ENCODE assay signal across 10 cellular contexts in genomic region chr6:5626727-5627426, GRCh38.
DNase-seq lines count a peak whose midpoint lies in the region; ATAC-seq and TF ChIP-seq lines count a peak whose summit lies in the region.
"Had no signal": no experiment of that assay in that cellular context is flagged by ENCODE, and none has a peak within 500 bp of the region (broad histone marks: within the 10 kb centered on the region; RNA-seq: fewer than 3 reads in every experiment).

No MANE protein-coding gene starts in this region.

- no peak overlapping the region for H3K4ac ChIP-seq in neuronal stem cell (ENCODE audit: low read length)

- H3K14ac ChIP-seq in neuronal stem cell (ENCODE audit: low read length), result no peak overlapping the region

- H4K8ac ChIP-seq in neuronal stem cell (ENCODE audit: low read depth, low read length), result no peak overlapping the region

- no peak overlapping the region for H2BK120ac ChIP-seq in neuronal stem cell (ENCODE audit: low read depth, low read length)

- H3K36me3 ChIP-seq in ovary, result no peaks in the 10 kb centered on the region
- H3K36me3 ChIP-seq in neuronal stem cell (replicated peaks in 1 of 2; ENCODE audit: control insufficient read depth in 2 of 2, insufficient read depth in 2 of 2, low read length in 2 of 2), result no peaks in the 10 kb centered on the region

- peak; percentile 4 for DNase-seq in stimulated activated CD4-positive, alpha-beta T cell treated with anti-CD3 and anti-CD28 coated beads, Interleukin-1b, Interleukin-23, amount 100 ng/mL, for 48 hours
- no peak for DNase-seq in stimulated activated CD4-positive, alpha-beta T cell treated with anti-CD3 and anti-CD28 coated beads, Interleukin-4, amount 100 ng/mL, for 24 hours
- DNase-seq in OCI-M1 (lab: John Stamatoyannopoulos, UW), result peak; percentile 29
- no peak for DNase-seq in ACHN
- no peak for DNase-seq in left lobe of liver (ENCODE audit: low spot score)
- DNase-seq in ovary, result no peak
- DNase-seq in neuronal stem cell (ENCODE audit: low spot score), result no peak
- DNase-seq: activated CD8-positive, alpha-beta memory T cell treated with anti-CD3 and anti-CD28 coated beads, Interleukin-2, amount 50 U/mL, for 48 hours; C1 segment of cervical spinal cord had no signal

- no peak overlapping the region for H2BK12ac ChIP-seq in neuronal stem cell (ENCODE audit: low read length)

- no peak overlapping the region for H2AK5ac ChIP-seq in neuronal stem cell (ENCODE audit: low read depth, low read length)

- ATAC-seq in HG02884 (IDR thresholded peaks at IDR 0.05; ENCODE audit: unreplicated experiment), result peak; percentile 86
- ATAC-seq in left lobe of liver, result no peak

- H3K4me3 ChIP-seq in ovary (no peak overlapping the region), neuronal stem cell (ENCODE audit: low read length in 2 of 2) (no peak overlapping the region)

- H3K27ac ChIP-seq in ovary (no peak overlapping the region), neuronal stem cell (replicated peaks; ENCODE audit: low read length) (no peak overlapping the region)

- 86 to 91% (median 87%) methylated on average over 7 of the region's 7 CpGs for WGBS in ovary, 3 donors
- WGBS in neuronal stem cell (ENCODE audit: extremely low coverage in 2 of 2, insufficient read length in 2 of 2, insufficient replicate concordance in 1 of 2), 2 donors, result no CpG with 5 or more reads among the region's 7 CpGs

- H4K91ac ChIP-seq in neuronal stem cell (ENCODE audit: low read depth, low read length, poor library complexity), result no peak overlapping the region

- H3K4me1 ChIP-seq in ovary (ENCODE audit: insufficient read depth) (no peaks in the 10 kb centered on the region), neuronal stem cell (ENCODE audit: control insufficient read depth in 2 of 2, insufficient read depth in 1 of 2, low read depth in 1 of 2, low read length in 2 of 2) (peaks cover under 1 to 3% of the 10 kb centered on the region in 2 donors)

- TF ChIP-seq CTCF in ovary (IDR thresholded peaks at IDR 0.05), result no peak

- H2BK5ac ChIP-seq in neuronal stem cell (ENCODE audit: low read length), result no peak overlapping the region

- no peak overlapping the region for H2AFZ ChIP-seq in neuronal stem cell (ENCODE audit: low read length)

- H3K4me2 ChIP-seq in neuronal stem cell (ENCODE audit: insufficient read depth, low read length, poor library complexity, severe bottlenecking), result no peak overlapping the region

- no peak overlapping the region for H2BK15ac ChIP-seq in neuronal stem cell (ENCODE audit: low read length)

- TF ChIP-seq EP300 in ovary (IDR thresholded peaks at IDR 0.05), result no peak

- in situ Hi-C loops in ACHN (cut with HindIII; ENCODE audit: low pct_ligation_motif_present, low pct_unique_long_range_greater_than_20kb, low sequenced_read_pairs), result no loop called here

- no peak overlapping the region for H3K23ac ChIP-seq in neuronal stem cell (ENCODE audit: low read depth, low read length, poor library complexity)

- no peak for TF ChIP-seq POLR2A in ovary (IDR thresholded peaks at IDR 0.05)

- no peak overlapping the region for H3K18ac ChIP-seq in neuronal stem cell (ENCODE audit: low read length)

- intact Hi-C loops in ovary (cut with DNase I), result no loop called here

- H3K27me3 ChIP-seq in ovary, result no peaks in the 10 kb centered on the region
- no peaks in the 10 kb centered on the region for H3K27me3 ChIP-seq in neuronal stem cell (ENCODE audit: control insufficient read depth in 3 of 3, insufficient read depth in 3 of 3, low read depth in 1 of 3, low read length in 3 of 3)

- H3K9me3 ChIP-seq in ovary, result no peaks in the 10 kb centered on the region
- no peaks in the 10 kb centered on the region for H3K9me3 ChIP-seq in neuronal stem cell (replicated peaks in 1 of 2; ENCODE audit: control insufficient read depth in 2 of 2, insufficient read depth in 1 of 2, low read depth in 1 of 2, low read length in 2 of 2)

- no peak overlapping the region for H3K9ac ChIP-seq in neuronal stem cell (ENCODE audit: low read depth, low read length, poor library complexity)

- no peaks in the 10 kb centered on the region for H3K79me1 ChIP-seq in neuronal stem cell (ENCODE audit: low read depth, low read length)

Comparison
In these comparisons a context has a peak if more than half of its experiments do, and no peak if none do; other contexts are left out.
1. DNase-seq: peak in stimulated activated CD4-positive, alpha-beta T cell treated with anti-CD3 and anti-CD28 coated beads, Interleukin-1b, Interleukin-23, amount 100 ng/mL, for 48 hours (single experiment) and OCI-M1 (single experiment); none in stimulated activated CD4-positive, alpha-beta T cell treated with anti-CD3 and anti-CD28 coated beads, Interleukin-4, amount 100 ng/mL, for 24 hours (single experiment), ACHN (single experiment), left lobe of liver (single experiment), ovary (0 of 5) and neuronal stem cell (single experiment).